Comparison of ENCODE assay signal across 12 cellular contexts in the genomic region with DNA sequence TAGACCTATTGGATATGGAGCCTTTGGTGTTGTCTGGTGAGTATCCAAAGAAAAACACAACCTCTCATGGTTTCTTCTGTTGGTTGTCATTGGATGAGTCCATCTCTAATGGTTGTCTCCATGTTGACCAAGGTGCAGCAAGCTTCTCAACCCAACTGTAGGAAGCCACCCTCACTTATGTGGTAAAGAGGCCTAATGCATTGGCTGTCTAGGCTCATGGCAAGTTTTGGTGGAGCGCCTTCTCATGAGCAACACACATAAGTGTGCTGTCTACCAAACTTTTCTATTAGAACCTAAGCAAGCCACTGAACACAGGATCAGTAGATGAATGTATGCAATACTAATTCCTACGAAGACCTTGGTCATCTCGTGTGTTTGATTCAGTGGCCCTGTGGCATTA. TPM values are rescaled to one million over a fixed set of nuclear protein-coding genes. Genes with fewer than 3 reads are reported as not detected.
DNase-seq lines count a peak whose midpoint lies in the region; ATAC-seq, FAIRE-seq and TF ChIP-seq lines count a peak whose summit lies in the region.
"Had no signal": no experiment of that assay in that cellular context is flagged by ENCODE, and none has a peak within 500 bp of the region (broad histone marks: within the 10 kb centered on the region; RNA-seq: fewer than 3 reads in every experiment).

No MANE protein-coding gene starts in this region.

- peaks cover 65% of the 10 kb centered on the region for H3K79me2 ChIP-seq in SK-N-SH (ENCODE audit: insufficient read depth)
- H3K79me2 ChIP-seq in OCI-LY1 (ENCODE audit: insufficient read depth, low read length) = peaks cover 50% of the 10 kb centered on the region
- peaks cover 17 to 63% of the 10 kb centered on the region in 2 experiments for H3K79me2 ChIP-seq in H1 (ENCODE audit: control insufficient read depth in 1 of 2, insufficient read depth in 2 of 2, low read length in 2 of 2)

- H3K4ac ChIP-seq in H1 (replicated peaks; ENCODE audit: insufficient read length, low read depth, low read length) = no peak overlapping the region

- POLR2A ChIA-PET in SK-N-SH (lab: Yijun Ruan, JAX) = interaction anchor here (0.5 kb wide), 1 partner anchor 101 kb away, joined by 3 read pairs; no protein-coding TSS in a partner anchor
- POLR2A ChIA-PET in H1 (lab: Charles Lee; ENCODE audit: partially characterized antibody) = interaction anchor here (1.1 to 1.6 kb wide), 3 partner anchors 9 to 184 kb away, joined by 3 to 5 read pairs (median 3); no protein-coding TSS in a partner anchor

- no peak for TF ChIP-seq POLR2A in H1 (IDR thresholded peaks at IDR 0.05; ENCODE audit: control extremely low read depth in 1 of 2, low read depth in 2 of 2, low read length in 2 of 2)

- H3F3A ChIP-seq in SK-N-SH (replicated peaks; ENCODE audit: insufficient read depth) (peaks cover 3% of the 10 kb centered on the region), OCI-LY1 (ENCODE audit: insufficient read depth, low read length) (0 out of 2 replicates have a peak, but pooled peaks cover 4% of the 10 kb centered on the region)

- H3K27me3 Mint-ChIP-seq in osteocyte (ENCODE audit: unreplicated experiment) = no peaks in the 10 kb centered on the region

- no peak overlapping the region for H3K56ac ChIP-seq in H1 (replicated peaks; ENCODE audit: insufficient read length, low read depth, low read length)

- H3K27me3 ChIP-seq in SK-N-SH (ENCODE audit: insufficient read depth) = no peaks in the 10 kb centered on the region
- H3K27me3 ChIP-seq in OCI-LY1 (ENCODE audit: insufficient read depth, low read length) = no peaks in the 10 kb centered on the region
- no peaks in the 10 kb centered on the region for H3K27me3 ChIP-seq in H1 (replicated peaks in 1 of 4; ENCODE audit: control insufficient read depth in 3 of 4, extremely low read depth in 1 of 4, insufficient read depth in 3 of 4, low read length in 3 of 4)
- H3K27me3 ChIP-seq: thyroid gland had no signal

- no peak for TF ChIP-seq CTCF in SK-N-SH (IDR thresholded peaks at IDR 0.05)
- no peak for TF ChIP-seq CTCF in OCI-LY1 (IDR thresholded peaks at IDR 0.05; ENCODE audit: low read length)
- TF ChIP-seq CTCF in H1 (IDR thresholded peaks at IDR 0.05; ENCODE audit: control extremely low read depth in 1 of 3, insufficient read depth in 1 of 3, low read depth in 1 of 3, low read length in 3 of 3) = no peak
- TF ChIP-seq CTCF in osteocyte (IDR thresholded peaks at IDR 0.05) = no peak

- peaks cover 3% of the 10 kb centered on the region for H3K36me3 Mint-ChIP-seq in osteocyte (ENCODE audit: unreplicated experiment)

- H3K9ac ChIP-seq in SK-N-SH (no peak overlapping the region), OCI-LY1 (ENCODE audit: low read length) (peak overlapping the region; percentile 77), H1 (replicated peaks in 1 of 4; ENCODE audit: extremely low read depth in 1 of 4, low read depth in 3 of 4, low read length in 3 of 4) (no peak overlapping the region)

- H2BK120ac ChIP-seq in H1 (replicated peaks; ENCODE audit: low read depth, low read length) = no peak overlapping the region

- H3K9me3 Mint-ChIP-seq in osteocyte (ENCODE audit: unreplicated experiment) = peaks cover 3% of the 10 kb centered on the region

- peak overlapping the region; percentile 87 for H3K4me3 Mint-ChIP-seq in osteocyte (ENCODE audit: unreplicated experiment)

- peaks cover 5 to 8% of the 10 kb centered on the region in 2 experiments for H3K36me3 ChIP-seq in SK-N-SH (replicated peaks in 1 of 2; ENCODE audit: control insufficient read depth in 1 of 2, insufficient read depth in 2 of 2, low read length in 1 of 2)
- peaks cover 11% of the 10 kb centered on the region; the same call in 1 of the 2 replicates for H3K36me3 ChIP-seq in OCI-LY1 (ENCODE audit: insufficient read depth, low read length)
- H3K36me3 ChIP-seq in H1 (ENCODE audit: control insufficient read depth in 2 of 4, insufficient read depth in 4 of 4, low read length in 3 of 4) = peaks cover 0 to 15% (median 0%) of the 10 kb centered on the region in 4 experiments; a peak in 1 of 8 replicates
- H3K36me3 ChIP-seq: thyroid gland had no signal

- H3K18ac ChIP-seq in H1 (ENCODE audit: extremely low read depth, low read length) = no peak overlapping the region

- no peak overlapping the region for H2AK5ac ChIP-seq in H1 (ENCODE audit: low read depth, low read length)

- TF ChIP-seq RAD21 in SK-N-SH (IDR thresholded peaks at IDR 0.05; ENCODE audit: low read length) = no peak
- no peak for TF ChIP-seq RAD21 in H1 (IDR thresholded peaks at IDR 0.05 in 1 of 2, conservative IDR thresholded peaks at IDR 0.05 in 1 of 2; ENCODE audit: low read depth in 2 of 2, low read length in 2 of 2)

- H3K14ac ChIP-seq in H1 (ENCODE audit: insufficient read length) = no peak overlapping the region

- no peak overlapping the region for H2AFZ ChIP-seq in SK-N-SH (ENCODE audit: low read depth)
- H2AFZ ChIP-seq in OCI-LY1 (ENCODE audit: low read length) = no peak overlapping the region
- H2AFZ ChIP-seq in H1 (ENCODE audit: low read length) = no peak overlapping the region

- no peak for FAIRE-seq in H1 (lab: Jason Lieb, UNC)
- FAIRE-seq: small intestine had no signal

- no peak overlapping the region for H4K5ac ChIP-seq in H1 (ENCODE audit: insufficient read length, low read depth, low read length)

- H4K20me1 ChIP-seq in SK-N-SH (ENCODE audit: insufficient read depth) (peaks cover 46% of the 10 kb centered on the region), OCI-LY1 (ENCODE audit: insufficient read depth, low read length) (no peaks in the 10 kb centered on the region), H1 (replicated peaks in 1 of 2; ENCODE audit: control insufficient read depth in 1 of 2, insufficient read depth in 2 of 2, low read length in 2 of 2) (peaks cover 5 to 7% of the 10 kb centered on the region in 2 experiments)

- H3K9me3 ChIP-seq in SK-N-SH (no peaks in the 10 kb centered on the region), OCI-LY1 (ENCODE audit: low read length) (no peaks in the 10 kb centered on the region), H1 (ENCODE audit: insufficient read depth in 2 of 2, low read depth in 1 of 2, low read length in 1 of 2) (no peaks in the 10 kb centered on the region)
- H3K9me3 ChIP-seq: thyroid gland had no signal

- WGBS in SK-N-SH (ENCODE audit: low lambda C conversion rate) = 69% methylated on average over 3 of the region's 3 CpGs
- WGBS in H1 (ENCODE audit: extremely low coverage in 1 of 2, insufficient coverage in 1 of 2, insufficient read length in 1 of 2, insufficient replicate concordance in 2 of 2, low coverage in 1 of 2, low lambda C conversion rate in 2 of 2, missing lambda C conversion rate in 1 of 2), 2 experiments = 88% methylated on average over 3 of the region's 3 CpGs; no CpG with 5 or more reads in 1 of the 2 experiments

- TF ChIP-seq EP300 in SK-N-SH (IDR thresholded peaks at IDR 0.05; ENCODE audit: borderline replicate concordance in 1 of 2, low read depth in 1 of 2, low read length in 1 of 2) (no peak), H1 (IDR thresholded peaks at IDR 0.05; ENCODE audit: borderline replicate concordance in 1 of 2, low read depth in 2 of 2, low read length in 2 of 2) (no peak)

- H3K23ac ChIP-seq in H1 (ENCODE audit: insufficient read length) = no peak overlapping the region

- H3K23me2 ChIP-seq in H1 (ENCODE audit: low read depth, low read length) = peaks cover 7% of the 10 kb centered on the region; the same call in 1 of the 2 replicates

- no peak overlapping the region for H2BK20ac ChIP-seq in H1 (ENCODE audit: low read length)

- ATAC-seq in SK-N-SH treated with all-trans-retinoic acid at 6 μM for 48 hours = no peak
- ATAC-seq in HG03045 (IDR thresholded peaks at IDR 0.05; ENCODE audit: unreplicated experiment) = no peak

- H4K91ac ChIP-seq in H1 (replicated peaks; ENCODE audit: insufficient read length, low read length) = no peak overlapping the region

- H3K4me3 ChIP-seq in SK-N-SH (ENCODE audit: low read depth in 2 of 2, low read length in 1 of 2) (peak overlapping the region; percentile 12 to 67), OCI-LY1 (ENCODE audit: low read depth, low read length, poor library complexity, severe bottlenecking) (peak overlapping the region; percentile 76), H1 (ENCODE audit: extremely low read depth in 1 of 4, insufficient read depth in 2 of 4, low read depth in 3 of 4, low read length in 4 of 4) (peak overlapping the region; percentile 16 to 85 (median 50); a peak in 5 of 8 replicates)

- H2BK5ac ChIP-seq in H1 (ENCODE audit: low read depth, low read length) = no peak overlapping the region

- H3K27ac ChIP-seq in SK-N-SH (ENCODE audit: low read depth in 2 of 2, low read length in 1 of 2) (no peak overlapping the region; a peak in 1 of 4 replicates), OCI-LY1 (ENCODE audit: low read depth, low read length, poor library complexity, severe bottlenecking) (peak overlapping the region; percentile 70), H1 (ENCODE audit: low read depth, low read length) (no peak overlapping the region)

- H3K9me2 ChIP-seq in SK-N-SH (no peaks in the 10 kb centered on the region), OCI-LY1 (ENCODE audit: low read depth, low read length) (no peaks in the 10 kb centered on the region)

- H3K4me1 ChIP-seq in SK-N-SH (ENCODE audit: control insufficient read depth in 1 of 2, insufficient read depth in 2 of 2, low read depth in 1 of 2, low read length in 1 of 2) (peaks cover 6 to 20% of the 10 kb centered on the region in 2 experiments; a peak in 3 of 4 replicates), OCI-LY1 (ENCODE audit: insufficient read depth, low read length, severe bottlenecking) (peaks cover 60% of the 10 kb centered on the region), H1 (replicated peaks in 1 of 4; ENCODE audit: control insufficient read depth in 3 of 4, insufficient read depth in 4 of 4, low read length in 3 of 4) (peaks cover 0 to 13% (median 7%) of the 10 kb centered on the region in 4 experiments; a peak in 5 of 7 replicates)

- H3K79me1 ChIP-seq in H1 (ENCODE audit: low read depth, low read length) = peaks cover 2% of the 10 kb centered on the region; the same call in 1 of the 2 replicates

- H3K27ac Mint-ChIP-seq in osteocyte (ENCODE audit: unreplicated experiment) = no peak overlapping the region

- H4K8ac ChIP-seq in H1 (ENCODE audit: extremely low read depth, insufficient read depth, low read length) = no peak overlapping the region

- H3K4me1 Mint-ChIP-seq in osteocyte (ENCODE audit: unreplicated experiment) = peaks cover 68% of the 10 kb centered on the region

- no peak overlapping the region for H2BK12ac ChIP-seq in H1 (ENCODE audit: low read depth, low read length)

- H2BK15ac ChIP-seq in H1 (ENCODE audit: low read length) = no peak overlapping the region

- DNase-seq in SK-N-SH = no peak
- DNase-seq in H1 (ENCODE audit: low read depth in 1 of 2, low spot score in 2 of 2) = no peak
- DNase-seq in osteocyte (ENCODE audit: extremely low spot score, unreplicated experiment) = no peak
- no peak for DNase-seq in C1 segment of cervical spinal cord (lab: John Stamatoyannopoulos, UW)
- DNase-seq in NCI-H345 treated with DMSO at 0.1 percent for 48 hours (lab: John Stamatoyannopoulos, UW; ENCODE audit: unreplicated experiment) = no peak
- DNase-seq: activated gamma-delta T cell treated with Interleukin-2 at 50 U/mL for 16 hours, SIG-M5, small intestine, thyroid gland had no signal

- CTCF ChIA-PET in SK-N-SH (lab: Yijun Ruan, JAX) = interaction anchor here (1.1 to 1.8 kb wide), 3 partner anchors 150 to 208 kb away, joined by 3 to 6 read pairs (median 5); partner anchors contain the start of gene LYRM9
- CTCF ChIA-PET in H1 (lab: Charles Lee; ENCODE audit: partially characterized antibody) = interaction anchor here (0.7 to 1.0 kb wide), 2 partner anchors 11 to 208 kb away, joined by 3 read pairs; no protein-coding TSS in a partner anchor

- H3K4me2 ChIP-seq in SK-N-SH (peak overlapping the region; percentile 88), OCI-LY1 (ENCODE audit: low read length) (peak overlapping the region; percentile 70), H1 (ENCODE audit: insufficient read depth in 1 of 2, low read depth in 2 of 2, low read length in 2 of 2) (peak overlapping the region; percentile 64 to 88)

RNA-seq across cellular contexts. Expression of gene NLK, which starts 0.8 kb away (rescaled TPM):
- polyA plus RNA-seq in SK-N-SH (2012; rRNA removed) (12.3 and 19.2 TPM in 2 replicates), H1 (2011; rRNA removed) (30.5 and 30.8 TPM in 2 replicates)
- polyA plus RNA-seq in SK-N-SH (2012; cell fraction: cytosol; rRNA removed) = 13.6 and 14.3 TPM in 2 replicates
- polyA plus RNA-seq in SK-N-SH (2012; cell fraction: nucleus; rRNA removed) = 14.8 and 34.8 TPM in 2 replicates
- total RNA-seq in H1 (2021; fragmentation: NEBNext Ultra II Directional; extraction: Animal tissue kit (Norgen Biotek cat#: 25700)) = 47.0 and 49.9 TPM in 2 replicates
- polyA plus RNA-seq in H1 (2011; cell fraction: cytosol; rRNA removed) = 30.2 TPM
- 97.7 TPM for polyA plus RNA-seq in H1 (2011; cell fraction: nucleus; rRNA removed)
- 23.6 to 37.1 TPM (median 26.1 TPM) in 4 replicates for polyA plus RNA-seq in H1 (2012, experiment 1 of 2)
- polyA plus RNA-seq in H1 (2012, experiment 2 of 2) = 6.1 TPM
- 43.2 TPM for polyA plus RNA-seq in H1 (2013, experiment 1 of 2)
- 39.6 TPM for polyA plus RNA-seq in H1 (2013, experiment 2 of 2)
- polyA minus RNA-seq in H1 (2011; rRNA and poly(A)+ RNA removed) = 116 and 123 TPM in 2 replicates
- 41.7 TPM for polyA minus RNA-seq in H1 (2011; cell fraction: cytosol; rRNA and poly(A)+ RNA removed)
- polyA minus RNA-seq in H1 (2011; cell fraction: nucleus; rRNA and poly(A)+ RNA removed) = 173 TPM
- 16.4 and 17.5 TPM in 2 replicates for total RNA-seq in osteocyte
